Comparison of ENCODE assay signal across 3 cellular contexts in the genomic region with DNA sequence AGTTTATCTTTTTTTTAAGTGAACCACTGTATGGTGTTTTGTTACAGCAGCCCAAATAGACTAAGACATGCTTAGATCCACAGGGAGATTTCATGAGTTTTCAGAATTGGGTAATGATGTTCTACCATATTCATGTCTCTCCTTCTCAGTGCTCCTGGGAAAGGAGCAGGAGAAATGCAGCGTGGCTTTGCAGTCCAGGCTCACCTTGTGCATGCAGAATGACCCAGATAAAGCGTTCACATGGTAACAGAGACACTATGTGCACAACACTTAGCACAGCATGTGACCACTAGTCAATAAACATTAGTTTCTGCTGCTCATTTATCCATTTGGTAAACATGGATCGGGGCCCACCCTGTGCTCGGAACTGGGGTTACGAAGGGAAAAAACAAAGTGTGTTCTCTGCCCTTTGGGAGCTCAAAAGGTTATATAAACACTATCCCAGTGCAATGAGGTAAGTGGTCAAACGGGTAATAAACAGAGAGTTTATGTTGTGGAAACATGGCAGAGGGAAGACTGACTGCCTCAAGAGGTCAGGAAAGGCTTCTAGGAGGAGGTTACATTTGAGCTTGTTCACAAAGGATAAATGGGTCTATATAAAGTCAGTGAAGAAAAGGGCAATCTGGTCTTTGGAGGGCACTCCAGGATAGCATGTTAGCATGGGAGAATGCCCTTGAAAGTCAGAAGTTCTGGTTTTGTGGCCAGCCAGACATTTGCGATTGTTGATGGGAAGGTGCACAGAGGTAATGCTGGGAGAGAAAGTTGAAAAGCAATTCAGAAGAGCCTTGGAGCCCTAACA.
TF ChIP-seq lines count a peak whose summit lies in the region.

No MANE protein-coding gene starts in this region.

TF ChIP-seq in SK-N-SH, 30 proteins besides CTCF, POLR2A, EP300 and RAD21 (continued from another document):
- TF ChIP-seq JUND (IDR thresholded peaks at IDR 0.05) (no peak), FOXM1 (IDR thresholded peaks at IDR 0.05; ENCODE audit: low read depth) (no peak), POLR2AphosphoS5 (IDR thresholded peaks at IDR 0.05; ENCODE audit: low read depth, low read length) (no peak), REST (IDR thresholded peaks at IDR 0.05; ENCODE audit: low read depth, low read length) (no peak), TEAD4 (IDR thresholded peaks at IDR 0.05; ENCODE audit: borderline replicate concordance, insufficient read depth) (no peak)
- TF ChIP-seq, protein P1, sequence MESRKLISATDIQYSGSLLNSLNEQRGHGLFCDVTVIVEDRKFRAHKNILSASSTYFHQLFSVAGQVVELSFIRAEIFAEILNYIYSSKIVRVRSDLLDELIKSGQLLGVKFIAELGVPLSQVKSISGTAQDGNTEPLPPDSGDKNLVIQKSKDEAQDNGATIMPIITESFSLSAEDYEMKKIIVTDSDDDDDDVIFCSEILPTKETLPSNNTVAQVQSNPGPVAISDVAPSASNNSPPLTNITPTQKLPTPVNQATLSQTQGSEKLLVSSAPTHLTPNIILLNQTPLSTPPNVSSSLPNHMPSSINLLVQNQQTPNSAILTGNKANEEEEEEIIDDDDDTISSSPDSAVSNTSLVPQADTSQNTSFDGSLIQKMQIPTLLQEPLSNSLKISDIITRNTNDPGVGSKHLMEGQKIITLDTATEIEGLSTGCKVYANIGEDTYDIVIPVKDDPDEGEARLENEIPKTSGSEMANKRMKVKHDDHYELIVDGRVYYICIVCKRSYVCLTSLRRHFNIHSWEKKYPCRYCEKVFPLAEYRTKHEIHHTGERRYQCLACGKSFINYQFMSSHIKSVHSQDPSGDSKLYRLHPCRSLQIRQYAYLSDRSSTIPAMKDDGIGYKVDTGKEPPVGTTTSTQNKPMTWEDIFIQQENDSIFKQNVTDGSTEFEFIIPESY (IDR thresholded peaks at IDR 0.05; ENCODE audit: borderline replicate concordance, low read depth) = no peak

TF ChIP-seq in SK-N-SH treated with all-trans-retinoic acid at 6 μM for 48 hours, 23 proteins besides CTCF, POLR2A, EP300 and RAD21 (continued from another document):
- TF ChIP-seq, protein P2, sequence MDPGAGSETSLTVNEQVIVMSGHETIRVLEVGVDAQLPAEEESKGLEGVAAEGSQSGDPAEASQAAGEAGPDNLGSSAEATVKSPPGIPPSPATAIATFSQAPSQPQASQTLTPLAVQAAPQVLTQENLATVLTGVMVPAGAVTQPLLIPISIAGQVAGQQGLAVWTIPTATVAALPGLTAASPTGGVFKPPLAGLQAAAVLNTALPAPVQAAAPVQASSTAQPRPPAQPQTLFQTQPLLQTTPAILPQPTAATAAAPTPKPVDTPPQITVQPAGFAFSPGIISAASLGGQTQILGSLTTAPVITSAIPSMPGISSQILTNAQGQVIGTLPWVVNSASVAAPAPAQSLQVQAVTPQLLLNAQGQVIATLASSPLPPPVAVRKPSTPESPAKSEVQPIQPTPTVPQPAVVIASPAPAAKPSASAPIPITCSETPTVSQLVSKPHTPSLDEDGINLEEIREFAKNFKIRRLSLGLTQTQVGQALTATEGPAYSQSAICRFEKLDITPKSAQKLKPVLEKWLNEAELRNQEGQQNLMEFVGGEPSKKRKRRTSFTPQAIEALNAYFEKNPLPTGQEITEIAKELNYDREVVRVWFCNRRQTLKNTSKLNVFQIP (CRISPR knock-in tag; IDR thresholded peaks at IDR 0.05; ENCODE audit: borderline replicate concordance, low read depth) = no peak
- no peak for TF ChIP-seq OSR1 (CRISPR knock-in tag; IDR thresholded peaks at IDR 0.05)
- TF ChIP-seq BACH2 (CRISPR knock-in tag; IDR thresholded peaks at IDR 0.05; ENCODE audit: borderline replicate concordance) = no peak
- no peak for TF ChIP-seq PPARA (CRISPR knock-in tag; IDR thresholded peaks at IDR 0.05; ENCODE audit: borderline replicate concordance)
- no peak for TF ChIP-seq ISL1 (CRISPR knock-in tag; IDR thresholded peaks at IDR 0.05)
- TF ChIP-seq, protein P3, sequence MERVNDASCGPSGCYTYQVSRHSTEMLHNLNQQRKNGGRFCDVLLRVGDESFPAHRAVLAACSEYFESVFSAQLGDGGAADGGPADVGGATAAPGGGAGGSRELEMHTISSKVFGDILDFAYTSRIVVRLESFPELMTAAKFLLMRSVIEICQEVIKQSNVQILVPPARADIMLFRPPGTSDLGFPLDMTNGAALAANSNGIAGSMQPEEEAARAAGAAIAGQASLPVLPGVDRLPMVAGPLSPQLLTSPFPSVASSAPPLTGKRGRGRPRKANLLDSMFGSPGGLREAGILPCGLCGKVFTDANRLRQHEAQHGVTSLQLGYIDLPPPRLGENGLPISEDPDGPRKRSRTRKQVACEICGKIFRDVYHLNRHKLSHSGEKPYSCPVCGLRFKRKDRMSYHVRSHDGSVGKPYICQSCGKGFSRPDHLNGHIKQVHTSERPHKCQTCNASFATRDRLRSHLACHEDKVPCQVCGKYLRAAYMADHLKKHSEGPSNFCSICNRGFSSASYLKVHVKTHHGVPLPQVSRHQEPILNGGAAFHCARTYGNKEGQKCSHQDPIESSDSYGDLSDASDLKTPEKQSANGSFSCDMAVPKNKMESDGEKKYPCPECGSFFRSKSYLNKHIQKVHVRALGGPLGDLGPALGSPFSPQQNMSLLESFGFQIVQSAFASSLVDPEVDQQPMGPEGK (CRISPR knock-in tag; IDR thresholded peaks at IDR 0.05; ENCODE audit: borderline replicate concordance) = no peak
- no peak for TF ChIP-seq ESRRG (CRISPR knock-in tag; IDR thresholded peaks at IDR 0.05)
- no peak for TF ChIP-seq GLIS3 (CRISPR knock-in tag; IDR thresholded peaks at IDR 0.05)
- no peak for TF ChIP-seq ZNF70 (CRISPR knock-in tag; IDR thresholded peaks at IDR 0.05)

TF ChIP-seq in HepG2, 621 proteins besides CTCF, POLR2A, EP300 and RAD21 (continued from another document and continues in another):
- no peak for TF ChIP-seq GPBP1L1 (CRISPR knock-in tag; IDR thresholded peaks at IDR 0.05)
- no peak for TF ChIP-seq TRAFD1 (CRISPR knock-in tag; IDR thresholded peaks at IDR 0.05; ENCODE audit: borderline replicate concordance)
- TF ChIP-seq, protein P4, sequence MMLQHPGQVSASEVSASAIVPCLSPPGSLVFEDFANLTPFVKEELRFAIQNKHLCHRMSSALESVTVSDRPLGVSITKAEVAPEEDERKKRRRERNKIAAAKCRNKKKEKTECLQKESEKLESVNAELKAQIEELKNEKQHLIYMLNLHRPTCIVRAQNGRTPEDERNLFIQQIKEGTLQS (CRISPR knock-in tag; IDR thresholded peaks at IDR 0.05) = no peak
- TF ChIP-seq, protein P1 (CRISPR knock-in tag; IDR thresholded peaks at IDR 0.05) = no peak
- TF ChIP-seq AKAP8 (CRISPR knock-in tag; IDR thresholded peaks at IDR 0.05) = no peak
- TF ChIP-seq, protein P5, sequence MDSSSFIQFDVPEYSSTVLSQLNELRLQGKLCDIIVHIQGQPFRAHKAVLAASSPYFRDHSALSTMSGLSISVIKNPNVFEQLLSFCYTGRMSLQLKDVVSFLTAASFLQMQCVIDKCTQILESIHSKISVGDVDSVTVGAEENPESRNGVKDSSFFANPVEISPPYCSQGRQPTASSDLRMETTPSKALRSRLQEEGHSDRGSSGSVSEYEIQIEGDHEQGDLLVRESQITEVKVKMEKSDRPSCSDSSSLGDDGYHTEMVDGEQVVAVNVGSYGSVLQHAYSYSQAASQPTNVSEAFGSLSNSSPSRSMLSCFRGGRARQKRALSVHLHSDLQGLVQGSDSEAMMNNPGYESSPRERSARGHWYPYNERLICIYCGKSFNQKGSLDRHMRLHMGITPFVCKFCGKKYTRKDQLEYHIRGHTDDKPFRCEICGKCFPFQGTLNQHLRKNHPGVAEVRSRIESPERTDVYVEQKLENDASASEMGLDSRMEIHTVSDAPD (CRISPR knock-in tag; IDR thresholded peaks at IDR 0.05) = no peak
- TF ChIP-seq RFX5 (IDR thresholded peaks at IDR 0.05; ENCODE audit: low read depth, low read length) = no peak
- TF ChIP-seq RORA (CRISPR knock-in tag; IDR thresholded peaks at IDR 0.05) = peak; percentile 56; the same call in 1 of the 2 replicates
- TF ChIP-seq ZNF883 (CRISPR knock-in tag; IDR thresholded peaks at IDR 0.05; ENCODE audit: not compliant biosample characterization) = no peak
- TF ChIP-seq ZNF577 (CRISPR knock-in tag; IDR thresholded peaks at IDR 0.05; ENCODE audit: borderline replicate concordance, low read depth) = no peak
- peak; percentile 79 for TF ChIP-seq ZNF878 (CRISPR knock-in tag; IDR thresholded peaks at IDR 0.05)
- TF ChIP-seq ARID2 (CRISPR knock-in tag; IDR thresholded peaks at IDR 0.05; ENCODE audit: borderline replicate concordance) = no peak
- no peak for TF ChIP-seq SNAI1 (CRISPR knock-in tag; IDR thresholded peaks at IDR 0.05; ENCODE audit: borderline replicate concordance)
- TF ChIP-seq, protein P3 (CRISPR knock-in tag; IDR thresholded peaks at IDR 0.05) = no peak
- TF ChIP-seq ZZZ3 (CRISPR knock-in tag; IDR thresholded peaks at IDR 0.05; ENCODE audit: borderline replicate concordance) = no peak
- 0 out of 2 replicates have a peak, but pooled peaks have one; percentile 42 for TF ChIP-seq THRA (CRISPR knock-in tag; IDR thresholded peaks at IDR 0.05; ENCODE audit: borderline replicate concordance)
- TF ChIP-seq PAWR (CRISPR knock-in tag; IDR thresholded peaks at IDR 0.05; ENCODE audit: borderline replicate concordance) = peak; percentile 76; the same call in 1 of the 2 replicates
- no peak for TF ChIP-seq ZNF512 (CRISPR knock-in tag; IDR thresholded peaks at IDR 0.05)
- TF ChIP-seq NR1H2 (CRISPR knock-in tag; IDR thresholded peaks at IDR 0.05; ENCODE audit: borderline replicate concordance, low read depth) = no peak
- no peak for TF ChIP-seq SMAD9 (CRISPR knock-in tag; IDR thresholded peaks at IDR 0.05)
- peak; percentile 87 for TF ChIP-seq RARA (CRISPR knock-in tag; IDR thresholded peaks at IDR 0.05)
- peak; percentile 68 for TF ChIP-seq PITX1 (CRISPR knock-in tag; IDR thresholded peaks at IDR 0.05)
